In genomic region chr2:202056611-202057010, GRCh38 we compare ENCODE assay signal across 12 cellular contexts. TPM values are rescaled to one million over a fixed set of nuclear protein-coding genes. Genes with fewer than 3 reads are reported as not detected.
DNase-seq lines count a peak whose midpoint lies in the region; ATAC-seq and TF ChIP-seq lines count a peak whose summit lies in the region.
"Had no signal": no experiment of that assay in that cellular context is flagged by ENCODE, and none has a peak within 500 bp of the region (broad histone marks: within the 10 kb centered on the region; RNA-seq: fewer than 3 reads in every experiment).

No MANE protein-coding gene starts in this region.

- H3K4me1 ChIP-seq in KMS-11 (ENCODE audit: low read depth, poor library complexity, severe bottlenecking): no peaks in the 10 kb centered on the region

- H4K20me1 ChIP-seq in KMS-11 (ENCODE audit: insufficient read depth): no peaks in the 10 kb centered on the region

- in situ Hi-C loops in brain microvascular endothelial cell (cut with HindIII; ENCODE audit: low pct_ligation_motif_present, low sequenced_read_pairs): no loop called here

- H3K36me3 Mint-ChIP-seq in nephron (ENCODE audit: low read depth): no peaks in the 10 kb centered on the region
- no peaks in the 10 kb centered on the region for H3K36me3 Mint-ChIP-seq in activated T-cell treated with anti-CD3 and anti-CD28 coated beads, Interleukin-2, amount 50 U/mL, for 4 hours (ENCODE audit: insufficient read depth)
- H3K36me3 Mint-ChIP-seq: activated naive CD8-positive, alpha-beta T cell treated with anti-CD3 and anti-CD28 coated beads, Interleukin-2, amount 10 ng/mL, durations not matched to agents 7 days and 5 days had no signal

- no peak overlapping the region for H3K9ac ChIP-seq in KMS-11

- H3K27ac ChIP-seq in KMS-11: no peak overlapping the region
- H3K27ac ChIP-seq in brain microvascular endothelial cell: no peak overlapping the region

- H2AFZ ChIP-seq in KMS-11 (ENCODE audit: low read depth): no peak overlapping the region

- no peak overlapping the region for H3K4me3 Mint-ChIP-seq in nephron
- H3K4me3 Mint-ChIP-seq in activated T-cell treated with anti-CD3 and anti-CD28 coated beads, Interleukin-2, amount 50 U/mL, for 4 hours: no peak overlapping the region
- H3K4me3 Mint-ChIP-seq: activated B cell treated with CpG ODN at 0.5 μM for 24 hours; activated naive CD8-positive, alpha-beta T cell treated with anti-CD3 and anti-CD28 coated beads, Interleukin-2, amount 10 ng/mL, durations not matched to agents 7 days and 5 days had no signal

- H3K9me3 Mint-ChIP-seq in nephron: no peaks in the 10 kb centered on the region
- no peaks in the 10 kb centered on the region for H3K9me3 Mint-ChIP-seq in activated T-cell treated with anti-CD3 and anti-CD28 coated beads, Interleukin-2, amount 50 U/mL, for 4 hours
- H3K9me3 Mint-ChIP-seq: activated B cell treated with CpG ODN at 0.5 μM for 24 hours; activated naive CD8-positive, alpha-beta T cell treated with anti-CD3 and anti-CD28 coated beads, Interleukin-2, amount 10 ng/mL, durations not matched to agents 7 days and 5 days had no signal

- ATAC-seq in GM21423 (IDR thresholded peaks at IDR 0.05; ENCODE audit: unreplicated experiment): no peak
- ATAC-seq in activated T-cell treated with anti-CD3 and anti-CD28 coated beads, Interleukin-2, amount 50 U/mL, for 4 hours: no peak
- ATAC-seq: esophagus mucosa had no signal

- peak overlapping the region in 2 of 3 experiments; percentile 3 to 65 for H3K27ac Mint-ChIP-seq in nephron
- H3K27ac Mint-ChIP-seq: activated B cell treated with CpG ODN at 0.5 μM for 24 hours; activated naive CD8-positive, alpha-beta T cell treated with anti-CD3 and anti-CD28 coated beads, Interleukin-2, amount 10 ng/mL, durations not matched to agents 7 days and 5 days had no signal

- no peaks in the 10 kb centered on the region for H3K79me2 ChIP-seq in KMS-11 (ENCODE audit: insufficient read depth, low read depth)

- no peak overlapping the region for H3K4me3 ChIP-seq in KMS-11 (IDR thresholded peaks at IDR 0.05; ENCODE audit: insufficient read depth, low read depth, low read length)
- no peak overlapping the region for H3K4me3 ChIP-seq in brain microvascular endothelial cell (ENCODE audit: low read depth, low read length)

- DNase-seq in EH (ENCODE audit: low read depth) (peak; percentile 28), brain microvascular endothelial cell (peak; percentile 32), NCI-H524 (lab: John Stamatoyannopoulos, UW) (no peak)
- no peak for DNase-seq in activated T-cell treated with anti-CD3 and anti-CD28 coated beads, Interleukin-2, amount 50 U/mL, for 4 hours
- DNase-seq: activated B cell treated with CpG ODN at 0.5 μM for 24 hours; activated naive CD8-positive, alpha-beta T cell treated with anti-CD3 and anti-CD28 coated beads, Interleukin-2, amount 10 ng/mL, durations not matched to agents 7 days and 5 days; NCI-H226 had no signal

- peaks cover 3% of the 10 kb centered on the region for H3K27me3 Mint-ChIP-seq in nephron (ENCODE audit: low read depth)
- H3K27me3 Mint-ChIP-seq in activated T-cell treated with anti-CD3 and anti-CD28 coated beads, Interleukin-2, amount 50 U/mL, for 4 hours (ENCODE audit: low read depth): peaks cover 34% of the 10 kb centered on the region

- TF ChIP-seq CTCF in KMS-11 (conservative IDR thresholded peaks at IDR 0.05; ENCODE audit: low read depth, low read length) (peak; percentile 33; the same call in 1 of the 2 replicates), brain microvascular endothelial cell (IDR thresholded peaks at IDR 0.05; ENCODE audit: low read depth, low read length, missing control alignments) (peak; percentile 67), nephron (IDR thresholded peaks at IDR 0.05; ENCODE audit: unreplicated experiment in 3 of 3) (peak; percentile 36 to 46 (median 37))

- peaks cover 11% of the 10 kb centered on the region for H3K4me1 Mint-ChIP-seq in nephron
- H3K4me1 Mint-ChIP-seq in activated T-cell treated with anti-CD3 and anti-CD28 coated beads, Interleukin-2, amount 50 U/mL, for 4 hours (ENCODE audit: low read depth): no peaks in the 10 kb centered on the region
- H3K4me1 Mint-ChIP-seq: activated B cell treated with CpG ODN at 0.5 μM for 24 hours; activated naive CD8-positive, alpha-beta T cell treated with anti-CD3 and anti-CD28 coated beads, Interleukin-2, amount 10 ng/mL, durations not matched to agents 7 days and 5 days had no signal

- H3K27me3 ChIP-seq in KMS-11 (ENCODE audit: insufficient read depth, low read depth) (no peaks in the 10 kb centered on the region), brain microvascular endothelial cell (replicated peaks) (no peaks in the 10 kb centered on the region)

- H3K36me3 ChIP-seq in KMS-11 (ENCODE audit: insufficient read depth) (no peaks in the 10 kb centered on the region), brain microvascular endothelial cell (replicated peaks) (no peaks in the 10 kb centered on the region)

- no peak overlapping the region for H3K4me2 ChIP-seq in KMS-11

RNA-seq across cellular contexts. Expression of gene KIAA2012, which starts 16.4 kb away (rescaled TPM):
- total RNA-seq in activated T-cell treated with anti-CD3 and anti-CD28 coated beads, Interleukin-2, amount 50 U/mL, for 4 hours: not detected
- total RNA-seq: activated B cell treated with CpG ODN at 0.5 μM for 24 hours; activated naive CD8-positive, alpha-beta T cell treated with anti-CD3 and anti-CD28 coated beads, Interleukin-2, amount 10 ng/mL, durations not matched to agents 7 days and 5 days; esophagus mucosa; mononuclear cell had no signal

RNA-seq across cellular contexts. Expression of gene FZD7, which starts 23.0 kb away (rescaled TPM):
- total RNA-seq in activated T-cell treated with anti-CD3 and anti-CD28 coated beads, Interleukin-2, amount 50 U/mL, for 4 hours: under 1 TPM; 0.20 to 0.41 (median 0.29) TPM

Comparison
In these comparisons a context has a peak if more than half of its experiments do, and no peak if none do; other contexts are left out.
1. DNase-seq: peak in EH (single experiment) and brain microvascular endothelial cell (single experiment); none in NCI-H524 (0 of 2) and activated T-cell treated with anti-CD3 and anti-CD28 coated beads, Interleukin-2, amount 50 U/mL, for 4 hours (single experiment).
2. Peak in every context shown above with its lines, with median percentiles within 50 percentile points of each other: CTCF ChIP-seq.